In genomic region chr5:50325237-50325832, GRCh38 we compare ENCODE assay signal across 8 cellular contexts.
DNase-seq lines count a peak whose midpoint lies in the region; ATAC-seq and TF ChIP-seq lines count a peak whose summit lies in the region.

No MANE protein-coding gene starts in this region.

- H3K36me3 Mint-ChIP-seq in CD4-positive, alpha-beta T cell (ENCODE audit: low read depth), result no peaks in the 10 kb centered on the region

- no peaks in the 10 kb centered on the region for H3K27me3 Mint-ChIP-seq in CD4-positive, alpha-beta T cell

- no peaks in the 10 kb centered on the region for H3K9me3 Mint-ChIP-seq in CD4-positive, alpha-beta T cell

- no peaks in the 10 kb centered on the region for H3K27me3 ChIP-seq in CD4-positive, alpha-beta T cell (ENCODE audit: control insufficient read depth, insufficient read depth, low read length)

- H3K4me3 Mint-ChIP-seq in CD4-positive, alpha-beta T cell, result no peak overlapping the region

- no peak overlapping the region for H3K4me3 ChIP-seq in HFF-Myc (replicated peaks; ENCODE audit: low read depth, low read length)
- no peak overlapping the region for H3K4me3 ChIP-seq in WI38 (ENCODE audit: low read depth, low read length)

- peak; percentile 88 for TF ChIP-seq CTCF in CD4-positive, alpha-beta T cell (IDR thresholded peaks at IDR 0.05)
- TF ChIP-seq CTCF in HFF-Myc (IDR thresholded peaks at IDR 0.05; ENCODE audit: low read depth, low read length, missing control alignments) (peak; percentile 35), WI38 (IDR thresholded peaks at IDR 0.05; ENCODE audit: low read depth, low read length) (peak; percentile 24; the same call in 1 of the 2 replicates)

- H3K27ac ChIP-seq in CD4-positive, alpha-beta T cell (ENCODE audit: low read depth, low read length), result no peak overlapping the region

- CTCF ChIA-PET in CD4-positive, alpha-beta T cell (lab: Charles Lee), result no interaction called here

- H3K4me1 Mint-ChIP-seq in CD4-positive, alpha-beta T cell (ENCODE audit: low read depth), result peaks cover 12% of the 10 kb centered on the region

- no peak for ATAC-seq in CD4-positive, alpha-beta T cell (ENCODE audit: poor library complexity)
- ATAC-seq in GM18511 (IDR thresholded peaks at IDR 0.05; ENCODE audit: unreplicated experiment) (no peak), GM21447 (IDR thresholded peaks at IDR 0.05; ENCODE audit: unreplicated experiment) (no peak), HG03159 (IDR thresholded peaks at IDR 0.05; ENCODE audit: unreplicated experiment) (no peak), HG02623 (IDR thresholded peaks at IDR 0.05; ENCODE audit: unreplicated experiment) (no peak)

- POLR2A ChIA-PET in CD4-positive, alpha-beta T cell (lab: Charles Lee), result no interaction called here

- intact Hi-C loops in CD4-positive, alpha-beta T cell (cut with DNase I, micrococcal nuclease), result no loop called here

- H3K9me3 ChIP-seq in CD4-positive, alpha-beta T cell (ENCODE audit: control insufficient read depth, low read length), result no peaks in the 10 kb centered on the region

- no peak overlapping the region for H3K27ac Mint-ChIP-seq in CD4-positive, alpha-beta T cell

- DNase-seq in CD4-positive, alpha-beta T cell, result no peak
- DNase-seq in HFF-Myc (ENCODE audit: extremely low read depth, low read depth) (peak; percentile 7), inferior parietal cortex (ENCODE audit: extremely low spot score) (peak; percentile 41)

Comparison
In these comparisons a context has a peak if more than half of its experiments do, and no peak if none do; other contexts are left out.
1. DNase-seq: peak in HFF-Myc (single experiment) and inferior parietal cortex (single experiment); none in CD4-positive, alpha-beta T cell (0 of 10).
2. CTCF ChIP-seq: peak in every context shown above with its lines; median percentile 88 in CD4-positive, alpha-beta T cell; 35 in HFF-Myc; 24 in WI38.